Comparison of ENCODE assay signal across 1 cellular context in the genomic region with DNA sequence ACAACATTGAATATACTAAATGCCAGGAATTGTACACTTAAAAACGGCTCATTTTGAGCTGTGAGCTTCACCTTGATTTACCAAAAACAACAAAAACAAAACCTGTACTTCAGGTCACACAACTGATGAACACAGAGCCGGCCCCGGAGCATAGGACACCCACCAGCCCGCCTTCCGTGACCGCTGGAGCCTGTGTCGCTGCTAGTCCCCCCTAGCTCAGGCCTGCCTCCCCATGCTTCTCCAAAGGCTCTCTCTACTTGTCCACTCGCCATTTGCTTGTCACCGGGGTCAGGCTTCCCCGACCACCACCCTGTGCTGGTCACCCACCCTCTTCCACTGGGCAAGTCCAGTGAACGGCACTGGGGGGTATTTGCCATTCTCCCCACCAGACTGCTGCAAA.
TF ChIP-seq lines count a peak whose summit lies in the region.

No MANE protein-coding gene starts in this region.

TF ChIP-seq in H1, 55 proteins besides CTCF, POLR2A, EP300 and RAD21:
- TF ChIP-seq, protein P1, sequence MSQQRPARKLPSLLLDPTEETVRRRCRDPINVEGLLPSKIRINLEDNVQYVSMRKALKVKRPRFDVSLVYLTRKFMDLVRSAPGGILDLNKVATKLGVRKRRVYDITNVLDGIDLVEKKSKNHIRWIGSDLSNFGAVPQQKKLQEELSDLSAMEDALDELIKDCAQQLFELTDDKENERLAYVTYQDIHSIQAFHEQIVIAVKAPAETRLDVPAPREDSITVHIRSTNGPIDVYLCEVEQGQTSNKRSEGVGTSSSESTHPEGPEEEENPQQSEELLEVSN (IDR thresholded peaks at IDR 0.05), result no peak
- TF ChIP-seq TCF12 (IDR thresholded peaks at IDR 0.05; ENCODE audit: low read depth, low read length) (no peak), TBP (IDR thresholded peaks at IDR 0.05; ENCODE audit: low read depth, low read length) (no peak), SRF (IDR thresholded peaks at IDR 0.05; ENCODE audit: low read depth, low read length) (no peak), JUN (IDR thresholded peaks at IDR 0.05; ENCODE audit: low read depth, low read length) (no peak), KDM1A (IDR thresholded peaks at IDR 0.05; ENCODE audit: borderline replicate concordance, low read length) (no peak), SAP30 (IDR thresholded peaks at IDR 0.05; ENCODE audit: insufficient read depth, insufficient replicate concordance, low read length) (no peak), BRCA1 (IDR thresholded peaks at IDR 0.05; ENCODE audit: low read depth, low read length) (no peak), CREB1 (IDR thresholded peaks at IDR 0.05) (no peak), NRF1 (IDR thresholded peaks at IDR 0.05; ENCODE audit: low read depth, low read length) (no peak), CBX5 (IDR thresholded peaks at IDR 0.05; ENCODE audit: low read depth, low read length) (no peak), TAF1 (IDR thresholded peaks at IDR 0.05; ENCODE audit: low read depth, low read length) (no peak), CBX8 (IDR thresholded peaks at IDR 0.05; ENCODE audit: borderline replicate concordance, low read depth, low read length) (no peak)
